In genomic region chr12:46209914-46210834, GRCh38 we compare ENCODE assay signal across 9 cellular contexts. TPM values are rescaled to one million over a fixed set of nuclear protein-coding genes. Genes with fewer than 3 reads are reported as not detected.
DNase-seq lines count a peak whose midpoint lies in the region; ATAC-seq and TF ChIP-seq lines count a peak whose summit lies in the region.
"Had no signal": no experiment of that assay in that cellular context is flagged by ENCODE, and none has a peak within 500 bp of the region (broad histone marks: within the 10 kb centered on the region; RNA-seq: fewer than 3 reads in every experiment).

No MANE protein-coding gene starts in this region.

- H3K4me3 ChIP-seq in suprapubic skin, result no peak overlapping the region
- H3K4me3 ChIP-seq: SJSA1 had no signal

- H3K4me3 Mint-ChIP-seq in MCF 10A (ENCODE audit: unreplicated experiment), result no peak overlapping the region
- H3K4me3 Mint-ChIP-seq in naive B cell, result peak overlapping the region; percentile 49 to 87 (median 80)

- peak overlapping the region; percentile 52 for H3K27ac Mint-ChIP-seq in MCF 10A (ENCODE audit: low read depth, unreplicated experiment)
- peak overlapping the region; percentile 97 to 98 (median 98) for H3K27ac Mint-ChIP-seq in naive B cell

- ATAC-seq in GM19452 (IDR thresholded peaks at IDR 0.05; ENCODE audit: unreplicated experiment) (peak; percentile 66), HG03565 (IDR thresholded peaks at IDR 0.05; ENCODE audit: unreplicated experiment) (peak; percentile 55), naive B cell (ENCODE audit: low read depth in 2 of 2) (peak; percentile 71 to 72)

- DNase-seq in T follicular helper cell (ENCODE audit: low read depth), result peak; percentile 62
- peak; percentile 95 for DNase-seq in MCF 10A (ENCODE audit: unreplicated experiment)
- DNase-seq in naive B cell, result peak; percentile 64
- DNase-seq in suprapubic skin (ENCODE audit: low spot score in 2 of 2), result no peak
- DNase-seq in inferior parietal cortex (ENCODE audit: extremely low spot score), result no peak
- DNase-seq in SIG-M5 treated with dmso at 0.1 percent for 504 hours (lab: John Stamatoyannopoulos, UW; ENCODE audit: unreplicated experiment), result no peak

- POLR2A ChIA-PET in MCF 10A (lab: Yijun Ruan, JAX), result interaction anchor here (0.7 to 4.2 kb wide), 7 partner anchors 12 to 156 kb away, joined by 3 to 28 read pairs (median 5); partner anchors contain the start of gene SLC38A1

- H3K4me1 ChIP-seq in suprapubic skin, result peaks cover 25% of the 10 kb centered on the region

- peaks cover 73% of the 10 kb centered on the region for H3K36me3 Mint-ChIP-seq in MCF 10A (ENCODE audit: insufficient read depth, unreplicated experiment)
- H3K36me3 Mint-ChIP-seq in naive B cell, result peaks cover 28 to 33% of the 10 kb centered on the region in 2 donors

- WGBS in suprapubic skin, result 68% methylated on average over 12 of the region's 12 CpGs

- TF ChIP-seq POLR2A in suprapubic skin (IDR thresholded peaks at IDR 0.05), result no peak

- no peak for TF ChIP-seq EP300 in suprapubic skin (IDR thresholded peaks at IDR 0.05)

- BruUV-seq in MCF 10A (replicated peaks; lab: Mats Ljungman, UMichigan), result no TSS peak

- H3K9me3 ChIP-seq in suprapubic skin, result no peaks in the 10 kb centered on the region
- H3K9me3 ChIP-seq: SJSA1 had no signal

- H3K36me3 ChIP-seq in suprapubic skin, result no peaks in the 10 kb centered on the region
- H3K36me3 ChIP-seq: SJSA1 had no signal

- H3K4me1 Mint-ChIP-seq in MCF 10A (ENCODE audit: insufficient read depth, unreplicated experiment) (peaks cover 43% of the 10 kb centered on the region), naive B cell (peaks cover 70 to 95% (median 86%) of the 10 kb centered on the region in 3 donors)

- H3K27ac ChIP-seq in suprapubic skin, result peak overlapping the region; percentile 22
- H3K27ac ChIP-seq: SJSA1 had no signal

- H3K9me3 Mint-ChIP-seq in MCF 10A (ENCODE audit: unreplicated experiment) (no peaks in the 10 kb centered on the region), naive B cell (no peaks in the 10 kb centered on the region)

- TF ChIP-seq CTCF in MCF 10A (IDR thresholded peaks at IDR 0.05; ENCODE audit: unreplicated experiment) (no peak), suprapubic skin (IDR thresholded peaks at IDR 0.05) (no peak)

- intact Hi-C loops in MCF 10A (cut with micrococcal nuclease), result no loop called here

- CTCF ChIA-PET in MCF 10A (lab: Yijun Ruan, JAX), result interaction anchor here (1.3 kb wide), 1 partner anchor 85 kb away, joined by 4 read pairs; no protein-coding TSS in a partner anchor

- H3K27me3 ChIP-seq in suprapubic skin, result no peaks in the 10 kb centered on the region
- H3K27me3 ChIP-seq: SJSA1 had no signal

- no peaks in the 10 kb centered on the region for H3K27me3 Mint-ChIP-seq in MCF 10A (ENCODE audit: insufficient read depth, unreplicated experiment)
- H3K27me3 Mint-ChIP-seq in naive B cell, result no peaks in the 10 kb centered on the region

RNA-seq across cellular contexts. Expression of gene SLC38A1, which starts 58.7 kb away (rescaled TPM):
- total RNA-seq in MCF 10A (2022) (327 and 339 TPM in 2 replicates), suprapubic skin (100 to 1,000 TPM in 3 of 4 donors, 10 to 100 TPM in 1; 96.2 to 110 (median 102) TPM)
- 100 to 1,000 TPM; 282 to 432 (median 343) TPM for polyA plus RNA-seq in naive B cell (ENCODE audit: low read depth in 6 of 6)

Comparison
In these comparisons a context has a peak if more than half of its experiments do, and no peak if none do; other contexts are left out.
1. DNase-seq: peak in T follicular helper cell (single experiment), MCF 10A (single experiment) and naive B cell (single experiment); none in suprapubic skin (0 of 2), inferior parietal cortex (single experiment) and SIG-M5 treated with dmso at 0.1 percent for 504 hours (single experiment).
2. Peak in every context shown above with its lines, with median percentiles within 50 percentile points of each other: ATAC-seq.